11 cellular contexts compared by ENCODE assay signal in genomic region chr12:130776857-130777339, GRCh38.
DNase-seq lines count a peak whose midpoint lies in the region; ATAC-seq and TF ChIP-seq lines count a peak whose summit lies in the region.
"Had no signal": no experiment of that assay in that cellular context is flagged by ENCODE, and none has a peak within 500 bp of the region (broad histone marks: within the 10 kb centered on the region; RNA-seq: fewer than 3 reads in every experiment).

No MANE protein-coding gene starts in this region.

- H3K4me3 Mint-ChIP-seq in chondrocyte (ENCODE audit: unreplicated experiment) (peak overlapping the region; percentile 64), CD14-positive monocyte (peak overlapping the region in 1 of 2 donors; percentile 90)
- peak overlapping the region; percentile 80 for H3K4me3 Mint-ChIP-seq in natural killer cell treated with Interleukin-12 subunit alpha and Interleukin-12 subunit beta and Interleukin-15 and Interleukin-18, amount 100 ng/mL, for 72 hours

- CTCF ChIA-PET in HEK293 (lab: Yijun Ruan, JAX), result no interaction called here

- H3K27ac Mint-ChIP-seq in chondrocyte (ENCODE audit: unreplicated experiment), result peak overlapping the region; percentile 87
- H3K27ac Mint-ChIP-seq in natural killer cell treated with Interleukin-12 subunit alpha and Interleukin-12 subunit beta and Interleukin-15 and Interleukin-18, amount 100 ng/mL, for 72 hours, result no peak overlapping the region
- no peak overlapping the region for H3K27ac Mint-ChIP-seq in CD14-positive monocyte
- H3K27ac Mint-ChIP-seq: nephron had no signal

- intact Hi-C loops in CD14-positive monocyte (cut with micrococcal nuclease), result no loop called here

- no peak for TF ChIP-seq CTCF in AG09309 (IDR thresholded peaks at IDR 0.05; ENCODE audit: control insufficient read depth, insufficient read depth, low read depth, low read length, missing control alignments)
- TF ChIP-seq CTCF in HEK293 (tag by site-specific recombination; IDR thresholded peaks at IDR 0.05), result no peak
- TF ChIP-seq CTCF in chondrocyte (IDR thresholded peaks at IDR 0.05), result no peak
- no peak for TF ChIP-seq CTCF in CD14-positive monocyte (IDR thresholded peaks at IDR 0.05)

- H3K36me3 ChIP-seq in HEK293 (ENCODE audit: control insufficient read depth in 2 of 2, insufficient read depth in 1 of 2, low read length in 2 of 2), result peaks cover 0 to 7% of the 10 kb centered on the region in 2 experiments; a peak in 1 of 3 replicates
- H3K36me3 ChIP-seq: HAP-1 had no signal

- H3K4me1 Mint-ChIP-seq in chondrocyte (ENCODE audit: low read depth) (peaks cover 26% of the 10 kb centered on the region), CD14-positive monocyte (peaks cover 15% of the 10 kb centered on the region)
- H3K4me1 Mint-ChIP-seq in natural killer cell treated with Interleukin-12 subunit alpha and Interleukin-12 subunit beta and Interleukin-15 and Interleukin-18, amount 100 ng/mL, for 72 hours (ENCODE audit: low read depth in 2 of 2), result peaks cover 5 to 10% of the 10 kb centered on the region in 2 donors

- POLR2A ChIA-PET in HEK293 (lab: Yijun Ruan, JAX), result no interaction called here

- no peak overlapping the region for H3K27ac ChIP-seq in HEK293 (ENCODE audit: extremely low read depth, low read depth, low read length)
- H3K27ac ChIP-seq: epithelial cell of prostate had no signal

- H3K4me3 ChIP-seq in AG09309 (ENCODE audit: control insufficient read depth, low read depth, low read length) (no peak overlapping the region), HEK293 (ENCODE audit: low read depth, low read length) (no peak overlapping the region)
- H3K4me3 ChIP-seq: HAP-1 had no signal

- no peak for ATAC-seq in natural killer cell treated with Interleukin-12 subunit alpha and Interleukin-12 subunit beta and Interleukin-15 and Interleukin-18, amount 100 ng/mL, for 72 hours
- ATAC-seq in HG02840 (IDR thresholded peaks at IDR 0.05; ENCODE audit: low FRiP score, unreplicated experiment), result no peak

- peaks cover 9% of the 10 kb centered on the region for H3K36me3 Mint-ChIP-seq in chondrocyte (ENCODE audit: low read depth)
- no peaks in the 10 kb centered on the region for H3K36me3 Mint-ChIP-seq in natural killer cell treated with Interleukin-12 subunit alpha and Interleukin-12 subunit beta and Interleukin-15 and Interleukin-18, amount 100 ng/mL, for 72 hours
- no peaks in the 10 kb centered on the region for H3K36me3 Mint-ChIP-seq in CD14-positive monocyte

- DNase-seq in AG09309 (ENCODE audit: low read depth) (peak; percentile 23), chondrocyte (ENCODE audit: low spot score) (no peak), CD14-positive monocyte (ENCODE audit: low spot score) (no peak), HuH-7 (ENCODE audit: low spot score) (no peak), 8988T (no peak)
- no peak for DNase-seq in natural killer cell treated with Interleukin-12 subunit alpha and Interleukin-12 subunit beta and Interleukin-15 and Interleukin-18, amount 100 ng/mL, for 72 hours (ENCODE audit: low spot score)

- no peaks in the 10 kb centered on the region for H3K27me3 Mint-ChIP-seq in chondrocyte (ENCODE audit: low read depth)
- peaks cover 31 to 34% of the 10 kb centered on the region in 2 donors for H3K27me3 Mint-ChIP-seq in natural killer cell treated with Interleukin-12 subunit alpha and Interleukin-12 subunit beta and Interleukin-15 and Interleukin-18, amount 100 ng/mL, for 72 hours
- peaks cover 36 to 46% (median 40%) of the 10 kb centered on the region in 3 donors for H3K27me3 Mint-ChIP-seq in CD14-positive monocyte (ENCODE audit: low read depth in 3 of 3)

- H3K4me1 ChIP-seq in HEK293 (ENCODE audit: control insufficient read depth, insufficient read depth, low read length), result no peaks in the 10 kb centered on the region
- H3K4me1 ChIP-seq: HAP-1 had no signal

- H3K9me3 Mint-ChIP-seq in chondrocyte (ENCODE audit: low read depth), result no peaks in the 10 kb centered on the region
- H3K9me3 Mint-ChIP-seq in natural killer cell treated with Interleukin-12 subunit alpha and Interleukin-12 subunit beta and Interleukin-15 and Interleukin-18, amount 100 ng/mL, for 72 hours, result no peaks in the 10 kb centered on the region
- peaks cover 0 to 2% (median 0%) of the 10 kb centered on the region in 7 donors for H3K9me3 Mint-ChIP-seq in CD14-positive monocyte
- H3K9me3 Mint-ChIP-seq: nephron had no signal

- H3K9me3 ChIP-seq in HEK293 (ENCODE audit: control insufficient read depth, insufficient read depth, low read depth, low read length), result no peaks in the 10 kb centered on the region
- H3K9me3 ChIP-seq: HAP-1 had no signal

TF ChIP-seq in HEK293, 187 proteins besides CTCF, POLR2A, EP300 and RAD21:
- TF ChIP-seq ZSCAN23 (tag by site-specific recombination; IDR thresholded peaks at IDR 0.05) (no peak), ZNF121 (tag by site-specific recombination; IDR thresholded peaks at IDR 0.05) (peak; percentile 66; the same call in 1 of the 2 replicates)
